In the genomic region with DNA sequence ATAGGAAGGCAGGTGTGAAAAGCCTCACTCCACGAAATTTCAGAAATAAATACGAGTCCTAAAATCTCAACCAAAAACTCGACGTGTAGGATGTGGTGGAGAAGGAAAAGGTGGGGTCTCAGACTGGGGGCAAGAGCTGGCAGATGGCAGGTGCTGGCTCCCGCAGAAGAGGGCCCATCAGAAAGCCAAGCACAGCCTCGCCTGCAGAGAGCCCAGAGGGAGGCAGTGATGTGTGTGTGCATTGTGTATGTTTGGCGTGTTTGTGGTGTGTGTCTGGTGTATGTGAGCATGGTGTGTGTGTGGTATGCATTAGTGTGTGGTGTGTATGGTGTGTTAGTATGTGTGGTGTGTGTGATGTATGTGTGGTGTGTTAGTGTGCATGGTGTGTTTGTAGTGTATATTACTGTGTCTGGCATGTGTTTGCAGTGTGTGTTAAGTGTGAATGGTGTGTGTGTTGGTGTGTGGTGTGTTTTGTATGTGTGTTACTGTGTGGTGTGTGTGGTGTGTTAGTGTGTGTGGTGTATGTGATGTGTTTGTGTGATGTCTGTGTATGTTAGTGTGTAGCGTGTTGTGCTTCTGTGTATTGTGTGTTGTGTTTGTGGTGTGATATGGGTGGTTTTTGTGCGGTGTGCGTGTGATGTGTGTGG, we compare ENCODE assay signal across 16 cellular contexts.
DNase-seq lines count a peak whose midpoint lies in the region; ATAC-seq, FAIRE-seq and TF ChIP-seq lines count a peak whose summit lies in the region.
"Had no signal": no experiment of that assay in that cellular context is flagged by ENCODE, and none has a peak within 500 bp of the region (broad histone marks: within the 10 kb centered on the region; RNA-seq: fewer than 3 reads in every experiment).

No MANE protein-coding gene starts in this region.

- no peak overlapping the region for H4K5ac ChIP-seq in H1 (ENCODE audit: insufficient read length, low read depth, low read length)

- no peak overlapping the region for H3K23ac ChIP-seq in H1 (ENCODE audit: insufficient read length)
- no peak overlapping the region for H3K23ac ChIP-seq in neuronal stem cell (ENCODE audit: low read depth, low read length, poor library complexity)

- H4K20me1 ChIP-seq in HepG2 (ENCODE audit: insufficient read depth, low read length), result no peaks in the 10 kb centered on the region
- peaks cover 0 to 7% of the 10 kb centered on the region in 2 experiments for H4K20me1 ChIP-seq in H1 (replicated peaks in 1 of 2; ENCODE audit: control insufficient read depth in 1 of 2, insufficient read depth in 2 of 2, low read length in 2 of 2)

- TF ChIP-seq EP300 in HepG2 (IDR thresholded peaks at IDR 0.05; ENCODE audit: low read depth in 2 of 2, low read length in 2 of 2) (no peak), HepG2 (CRISPR knock-in tag; IDR thresholded peaks at IDR 0.05; ENCODE audit: borderline replicate concordance) (no peak), H1 (IDR thresholded peaks at IDR 0.05; ENCODE audit: borderline replicate concordance in 1 of 2, low read depth in 2 of 2, low read length in 2 of 2) (no peak)

- no peaks in the 10 kb centered on the region for H3K79me1 ChIP-seq in H1 (ENCODE audit: low read depth, low read length)
- peaks cover 4% of the 10 kb centered on the region for H3K79me1 ChIP-seq in neuronal stem cell (ENCODE audit: low read depth, low read length)

- H3K18ac ChIP-seq in H1 (ENCODE audit: extremely low read depth, low read length), result no peak overlapping the region
- no peak overlapping the region for H3K18ac ChIP-seq in neuronal stem cell (ENCODE audit: low read length)

- H3K27ac ChIP-seq in HepG2 (ENCODE audit: extremely low read length, insufficient read depth, low read length) (no peak overlapping the region), right lobe of liver (no peak overlapping the region), H1 (ENCODE audit: low read depth, low read length) (no peak overlapping the region), neuronal stem cell (replicated peaks; ENCODE audit: low read length) (no peak overlapping the region)
- H3K27ac ChIP-seq: 22Rv1, KMS-11 had no signal

- no peak overlapping the region for H3K4me2 ChIP-seq in HepG2 (ENCODE audit: low read depth, low read length)
- H3K4me2 ChIP-seq in H1 (ENCODE audit: insufficient read depth in 1 of 2, low read depth in 2 of 2, low read length in 2 of 2), result no peak overlapping the region
- no peak overlapping the region for H3K4me2 ChIP-seq in neuronal stem cell (ENCODE audit: insufficient read depth, low read length, poor library complexity, severe bottlenecking)
- H3K4me2 ChIP-seq: KMS-11 had no signal

- H2BK15ac ChIP-seq in H1 (ENCODE audit: low read length) (no peak overlapping the region), neuronal stem cell (ENCODE audit: low read length) (no peak overlapping the region)

- in situ Hi-C loops in HepG2 (cut with HindIII; ENCODE audit: extremely low pct_ligation_motif_present, low pct_unique_long_range_greater_than_20kb), result no loop called here

- H3K4me3 ChIP-seq in HepG2 (replicated peaks in 1 of 3; ENCODE audit: insufficient read depth in 1 of 3, low read depth in 2 of 3, low read length in 3 of 3) (no peak overlapping the region), right lobe of liver (no peak overlapping the region), H1 (ENCODE audit: extremely low read depth in 1 of 4, insufficient read depth in 2 of 4, low read depth in 3 of 4, low read length in 4 of 4) (no peak overlapping the region), neuronal stem cell (ENCODE audit: low read length in 2 of 2) (peak overlapping the region in 1 of 2 donors; percentile 58)

- H2AFZ ChIP-seq in HepG2 (ENCODE audit: low read length), result no peak overlapping the region
- no peak overlapping the region for H2AFZ ChIP-seq in H1 (ENCODE audit: low read length)
- no peak overlapping the region for H2AFZ ChIP-seq in neuronal stem cell (ENCODE audit: low read length)

- POLR2A ChIA-PET in HepG2 (lab: Yijun Ruan, JAX) (no interaction called here), H1 (lab: Charles Lee; ENCODE audit: partially characterized antibody) (no interaction called here)

- peak overlapping the region; percentile 63 for H2BK120ac ChIP-seq in H1 (replicated peaks; ENCODE audit: low read depth, low read length)
- no peak overlapping the region for H2BK120ac ChIP-seq in neuronal stem cell (ENCODE audit: low read depth, low read length)

- BruUV-seq in HepG2 (replicated peaks; lab: Mats Ljungman, UMichigan), result no TSS peak

- H3K36me3 ChIP-seq in HepG2 (replicated peaks in 1 of 2; ENCODE audit: control insufficient read depth in 1 of 2, insufficient read depth in 2 of 2, low read length in 2 of 2) (no peaks in the 10 kb centered on the region), right lobe of liver (no peaks in the 10 kb centered on the region), H1 (ENCODE audit: control insufficient read depth in 2 of 4, insufficient read depth in 4 of 4, low read length in 3 of 4) (peaks cover 0 to 6% (median 0%) of the 10 kb centered on the region in 4 experiments; a peak in 1 of 8 replicates), neuronal stem cell (replicated peaks in 1 of 2; ENCODE audit: control insufficient read depth in 2 of 2, insufficient read depth in 2 of 2, low read length in 2 of 2) (peaks cover 0 to 5% of the 10 kb centered on the region in 2 donors)

- H3K56ac ChIP-seq in H1 (replicated peaks; ENCODE audit: insufficient read length, low read depth, low read length), result peak overlapping the region; percentile 93

- ATAC-seq in HepG2 (no peak), right lobe of liver (no peak), HG02973 (IDR thresholded peaks at IDR 0.05; ENCODE audit: unreplicated experiment) (no peak)
- ATAC-seq: CD8-positive, alpha-beta T cell had no signal

- CTCF ChIA-PET in HepG2 (lab: Yijun Ruan, JAX; ENCODE audit: low intra/inter-chr PET ratio, low total read pairs), result no interaction called here
- CTCF ChIA-PET in H1 (lab: Charles Lee; ENCODE audit: partially characterized antibody), result interaction anchor here (1.4 kb wide), 1 partner anchor 10 kb away, joined by 3 read pairs; no protein-coding TSS in a partner anchor

- H3K79me2 ChIP-seq in HepG2 (ENCODE audit: insufficient read depth, low read length) (no peaks in the 10 kb centered on the region), H1 (ENCODE audit: control insufficient read depth in 1 of 2, insufficient read depth in 2 of 2, low read length in 2 of 2) (peaks cover 0 to 7% of the 10 kb centered on the region in 2 experiments; a peak in 2 of 4 replicates)

- H3K14ac ChIP-seq in H1 (ENCODE audit: insufficient read length) (no peak overlapping the region), neuronal stem cell (ENCODE audit: low read length) (no peak overlapping the region)

- intact Hi-C loops in HepG2 (cut with micrococcal nuclease; ENCODE audit: unreplicated experiment), result no loop called here
- intact Hi-C loops in right lobe of liver (cut with DNase I), result no loop called here

- no peak for TF ChIP-seq POLR2A in HepG2 (IDR thresholded peaks at IDR 0.05; ENCODE audit: insufficient read depth in 1 of 2, low read depth in 2 of 2, low read length in 2 of 2)
- no peak for TF ChIP-seq POLR2A in right lobe of liver (IDR thresholded peaks at IDR 0.05)
- TF ChIP-seq POLR2A in H1 (IDR thresholded peaks at IDR 0.05; ENCODE audit: control extremely low read depth in 1 of 2, low read depth in 2 of 2, low read length in 2 of 2), result no peak

- DNase-seq in HepG2 (ENCODE audit: low spot score) (no peak), right lobe of liver (no peak), H1 (ENCODE audit: low read depth in 1 of 2, low spot score in 2 of 2) (no peak), neuronal stem cell (ENCODE audit: low spot score) (no peak), dedifferentiated amniotic fluid mesenchymal stem cell (ENCODE audit: extremely low spot score) (no peak), GM20000 (ENCODE audit: low spot score) (no peak), retina (no peak)
- DNase-seq: CD8-positive, alpha-beta T cell; COR-L47; DMS153; GF-D8; H9 had no signal

- H3K9ac ChIP-seq in HepG2 (ENCODE audit: insufficient read depth, low read depth, low read length) (no peak overlapping the region), H1 (replicated peaks in 1 of 4; ENCODE audit: extremely low read depth in 1 of 4, low read depth in 3 of 4, low read length in 3 of 4) (no peak overlapping the region; a peak in 2 of 7 replicates), neuronal stem cell (ENCODE audit: low read depth, low read length, poor library complexity) (peak overlapping the region; percentile 1)
- H3K9ac ChIP-seq: KMS-11 had no signal

- H4K91ac ChIP-seq in H1 (replicated peaks; ENCODE audit: insufficient read length, low read length), result no peak overlapping the region
- H4K91ac ChIP-seq in neuronal stem cell (ENCODE audit: low read depth, low read length, poor library complexity), result no peak overlapping the region

- no peaks in the 10 kb centered on the region for H3K4me1 ChIP-seq in HepG2 (ENCODE audit: insufficient read depth, low read length)
- H3K4me1 ChIP-seq in right lobe of liver, result no peaks in the 10 kb centered on the region
- no peaks in the 10 kb centered on the region for H3K4me1 ChIP-seq in H1 (replicated peaks in 1 of 4; ENCODE audit: control insufficient read depth in 3 of 4, insufficient read depth in 4 of 4, low read length in 3 of 4)
- no peaks in the 10 kb centered on the region for H3K4me1 ChIP-seq in neuronal stem cell (ENCODE audit: control insufficient read depth in 2 of 2, insufficient read depth in 1 of 2, low read depth in 1 of 2, low read length in 2 of 2)

- H3K4ac ChIP-seq in H1 (replicated peaks; ENCODE audit: insufficient read length, low read depth, low read length) (peak overlapping the region; percentile 38), neuronal stem cell (ENCODE audit: low read length) (no peak overlapping the region)

- H2BK5ac ChIP-seq in H1 (ENCODE audit: low read depth, low read length) (no peak overlapping the region; the same call in 1 of the 2 replicates), neuronal stem cell (ENCODE audit: low read length) (no peak overlapping the region)

- peaks cover 0 to 9% of the 10 kb centered on the region in 2 experiments; a peak in 2 of 5 replicates for H3K27me3 ChIP-seq in HepG2 (ENCODE audit: control insufficient read depth in 1 of 2, insufficient read depth in 2 of 2, low read length in 2 of 2)
- no peaks in the 10 kb centered on the region for H3K27me3 ChIP-seq in right lobe of liver
- H3K27me3 ChIP-seq in H1 (replicated peaks in 1 of 4; ENCODE audit: control insufficient read depth in 3 of 4, extremely low read depth in 1 of 4, insufficient read depth in 3 of 4, low read length in 3 of 4), result no peaks in the 10 kb centered on the region
- H3K27me3 ChIP-seq in neuronal stem cell (ENCODE audit: control insufficient read depth in 3 of 3, insufficient read depth in 3 of 3, low read depth in 1 of 3, low read length in 3 of 3), result peaks cover 0 to 4% (median 0%) of the 10 kb centered on the region in 3 experiments

- H2BK12ac ChIP-seq in H1 (ENCODE audit: low read depth, low read length) (no peak overlapping the region; the same call in 1 of the 2 replicates), neuronal stem cell (ENCODE audit: low read length) (no peak overlapping the region)

- H3K23me2 ChIP-seq in H1 (ENCODE audit: low read depth, low read length), result peaks cover 9% of the 10 kb centered on the region

- WGBS in HepG2 (ENCODE audit: low lambda C conversion rate), result 40% methylated on average over 10 of the region's 10 CpGs
- 86% methylated on average over 10 of the region's 10 CpGs for WGBS in right lobe of liver (ENCODE audit: insufficient coverage, low coverage, low lambda C conversion rate, missing lambda C conversion rate)
- 90% methylated on average over 10 of the region's 10 CpGs; no CpG with 5 or more reads in 1 of the 2 experiments for whole genome bisulfite sequencing in H1 (ENCODE audit: extremely low coverage in 1 of 2, insufficient coverage in 1 of 2, insufficient read length in 1 of 2, insufficient replicate concordance in 2 of 2, low coverage in 1 of 2, low lambda C conversion rate in 2 of 2, missing lambda C conversion rate in 1 of 2), 2 experiments
- 100% methylated on average over 3 of the region's 10 CpGs; no CpG with 5 or more reads in 1 of the 2 donors for WGBS in neuronal stem cell (ENCODE audit: extremely low coverage in 2 of 2, insufficient read length in 2 of 2, insufficient replicate concordance in 1 of 2), 2 donors

- peak; percentile 77 for FAIRE-seq in HepG2 (lab: Jason Lieb, UNC)
- no peak for FAIRE-seq in H1 (lab: Jason Lieb, UNC)
- FAIRE-seq: D721Med had no signal

- H2BK20ac ChIP-seq in H1 (ENCODE audit: low read length), result no peak overlapping the region; the same call in 1 of the 2 replicates

- H4K8ac ChIP-seq in H1 (ENCODE audit: extremely low read depth, insufficient read depth, low read length) (no peak overlapping the region), neuronal stem cell (ENCODE audit: low read depth, low read length) (peak overlapping the region; percentile 43)

- H2AK5ac ChIP-seq in H1 (ENCODE audit: low read depth, low read length) (peak overlapping the region; percentile 58; the same call in 1 of the 2 replicates), neuronal stem cell (ENCODE audit: low read depth, low read length) (no peak overlapping the region)

- H3K9me3 ChIP-seq in HepG2 (ENCODE audit: low read length), result peaks cover 23% of the 10 kb centered on the region
- no peaks in the 10 kb centered on the region for H3K9me3 ChIP-seq in right lobe of liver
- H3K9me3 ChIP-seq in H1 (ENCODE audit: insufficient read depth in 2 of 2, low read depth in 1 of 2, low read length in 1 of 2), result peaks cover 7 to 8% of the 10 kb centered on the region in 2 experiments; a peak in 3 of 4 replicates
- H3K9me3 ChIP-seq in neuronal stem cell (replicated peaks in 1 of 2; ENCODE audit: control insufficient read depth in 2 of 2, insufficient read depth in 1 of 2, low read depth in 1 of 2, low read length in 2 of 2), result peaks cover 4 to 13% of the 10 kb centered on the region in 2 donors

- TF ChIP-seq RAD21 in HepG2 (CRISPR knock-in tag; IDR thresholded peaks at IDR 0.05) (no peak), H1 (IDR thresholded peaks at IDR 0.05 in 1 of 2, conservative IDR thresholded peaks at IDR 0.05 in 1 of 2; ENCODE audit: low read depth in 2 of 2, low read length in 2 of 2) (no peak)

- TF ChIP-seq CTCF in HepG2 (CRISPR knock-in tag; IDR thresholded peaks at IDR 0.05), result no peak
- no peak for TF ChIP-seq CTCF in right lobe of liver (IDR thresholded peaks at IDR 0.05)
- no peak for TF ChIP-seq CTCF in H1 (IDR thresholded peaks at IDR 0.05; ENCODE audit: control extremely low read depth in 1 of 3, insufficient read depth in 1 of 3, low read depth in 1 of 3, low read length in 3 of 3)
- no peak for TF ChIP-seq CTCF in GM20000 (IDR thresholded peaks at IDR 0.05; ENCODE audit: extremely low read depth, missing control alignments)
